Comparison of ENCODE assay signal across 8 cellular contexts in genomic region chr11:65892661-65893317, GRCh38. TPM values are rescaled to one million over a fixed set of nuclear protein-coding genes. Genes with fewer than 3 reads are reported as not detected.
DNase-seq lines count a peak whose midpoint lies in the region; ATAC-seq and TF ChIP-seq lines count a peak whose summit lies in the region.
"Had no signal": no experiment of that assay in that cellular context is flagged by ENCODE, and none has a peak within 500 bp of the region (broad histone marks: within the 10 kb centered on the region; RNA-seq: fewer than 3 reads in every experiment).

No MANE protein-coding gene starts in this region.

- H3K4me3 Mint-ChIP-seq in stimulated activated naive B cell treated with anti-CD40 and anti-IgM and Interleukin-4, amounts not matched to agents 10 μg/mL and 1 μg/mL and 100 μg/mL, for 72 hours = peak overlapping the region; percentile 95 to 97

- ATAC-seq in GM18505 (IDR thresholded peaks at IDR 0.05; ENCODE audit: unreplicated experiment) (no peak), HG03354 (IDR thresholded peaks at IDR 0.05; ENCODE audit: poor library complexity, severe bottlenecking, unreplicated experiment) (no peak)
- ATAC-seq in stimulated activated naive B cell treated with anti-CD40 and anti-IgM and Interleukin-4, amounts not matched to agents 10 μg/mL and 1 μg/mL and 100 μg/mL, for 72 hours (replicated peaks) = no peak

- H3K9me3 ChIP-seq in SJSA1 (replicated peaks) = 0 out of 2 replicates have a peak, but pooled peaks cover 2% of the 10 kb centered on the region

- DNase-seq in SJSA1 (ENCODE audit: low read depth in 1 of 2, low spot score in 2 of 2) (peak; percentile 33 to 58), fibroblast of pulmonary artery (ENCODE audit: low read depth) (no peak), NOMO-1 (lab: John Stamatoyannopoulos, UW; ENCODE audit: unreplicated experiment in 2 of 2) (no peak)
- no peak for DNase-seq in stimulated activated naive B cell treated with anti-CD40 and anti-IgM and Interleukin-4, amounts not matched to agents 10 μg/mL and 1 μg/mL and 100 μg/mL, for 72 hours
- DNase-seq in stimulated activated CD4-positive, alpha-beta T cell treated with anti-CD3 and anti-CD28 coated beads, Interleukin-4, amount 100 ng/mL, for 4 hours = no peak
- DNase-seq: NCI-H526 treated with DMSO at 0.1 percent for 48 hours had no signal

- peaks cover 86% of the 10 kb centered on the region for H3K36me3 ChIP-seq in SJSA1

- H3K36me3 Mint-ChIP-seq in stimulated activated naive B cell treated with anti-CD40 and anti-IgM and Interleukin-4, amounts not matched to agents 10 μg/mL and 1 μg/mL and 100 μg/mL, for 72 hours = peaks cover 19 to 23% of the 10 kb centered on the region in 2 donors

- no peaks in the 10 kb centered on the region for H3K9me3 Mint-ChIP-seq in stimulated activated naive B cell treated with anti-CD40 and anti-IgM and Interleukin-4, amounts not matched to agents 10 μg/mL and 1 μg/mL and 100 μg/mL, for 72 hours

- no peak overlapping the region for H3K4me3 ChIP-seq in SJSA1
- H3K4me3 ChIP-seq in fibroblast of pulmonary artery (replicated peaks; ENCODE audit: low read depth, low read length) = peak overlapping the region; percentile 74

- TF ChIP-seq POLR2A in GM18505 (IDR thresholded peaks at IDR 0.05; ENCODE audit: borderline replicate concordance, extremely low read depth, insufficient read depth, insufficient read length) = peak; percentile 41

- no peak for TF ChIP-seq CTCF in fibroblast of pulmonary artery (IDR thresholded peaks at IDR 0.05; ENCODE audit: low read length, missing control alignments)

- H3K27ac ChIP-seq in SJSA1 = no peak overlapping the region

- H3K27ac Mint-ChIP-seq in stimulated activated naive B cell treated with anti-CD40 and anti-IgM and Interleukin-4, amounts not matched to agents 10 μg/mL and 1 μg/mL and 100 μg/mL, for 72 hours = peak overlapping the region; percentile 5

- peaks cover 79% of the 10 kb centered on the region for H3K4me1 ChIP-seq in SJSA1 (replicated peaks)

- H3K27me3 ChIP-seq in SJSA1 (replicated peaks) = no peaks in the 10 kb centered on the region

- H3K27me3 Mint-ChIP-seq in stimulated activated naive B cell treated with anti-CD40 and anti-IgM and Interleukin-4, amounts not matched to agents 10 μg/mL and 1 μg/mL and 100 μg/mL, for 72 hours = no peaks in the 10 kb centered on the region

- peaks cover 48 to 91% of the 10 kb centered on the region in 2 donors for H3K4me1 Mint-ChIP-seq in stimulated activated naive B cell treated with anti-CD40 and anti-IgM and Interleukin-4, amounts not matched to agents 10 μg/mL and 1 μg/mL and 100 μg/mL, for 72 hours

RNA-seq across cellular contexts. Expression of gene CCDC85B, which starts 2.3 kb away (rescaled TPM):
- total RNA-seq in SJSA1 (2014; rRNA removed; shearing (Covaris generic)) = 94.0 and 160 TPM in 2 replicates

RNA-seq across cellular contexts. Expression of gene FIBP, which starts 4.5 kb away (rescaled TPM):
- 295 and 309 TPM in 2 replicates for total RNA-seq in SJSA1 (2014; rRNA removed; shearing (Covaris generic))

RNA-seq across cellular contexts. Expression of gene FOSL1, which starts 7.4 kb away (rescaled TPM):
- 72.1 and 97.5 TPM in 2 replicates for total RNA-seq in SJSA1 (2014; rRNA removed; shearing (Covaris generic))

RNA-seq across cellular contexts. Expression of gene CTSW, which starts 13.2 kb away (rescaled TPM):
- 1.9 TPM in 1 of 2 replicates, not detected in the other for total RNA-seq in SJSA1 (2014; rRNA removed; shearing (Covaris generic))

RNA-seq across cellular contexts. Expression of gene EFEMP2, which starts 20.2 kb away (rescaled TPM):
- total RNA-seq in SJSA1 (2014; rRNA removed; shearing (Covaris generic)) = 120 and 194 TPM in 2 replicates

Comparison
In these comparisons a context has a peak if more than half of its experiments do, and no peak if none do; other contexts are left out.
1. DNase-seq: peak in SJSA1 (2 of 2); none in fibroblast of pulmonary artery (single experiment), stimulated activated naive B cell treated with anti-CD40 and anti-IgM and Interleukin-4, amounts not matched to agents 10 μg/mL and 1 μg/mL and 100 μg/mL, for 72 hours (single experiment), NOMO-1 (0 of 2) and stimulated activated CD4-positive, alpha-beta T cell treated with anti-CD3 and anti-CD28 coated beads, Interleukin-4, amount 100 ng/mL, for 4 hours (0 of 2).